Comparison of ENCODE assay signal across 2 cellular contexts in genomic region chr5:10018211-10018610, GRCh38.
TF ChIP-seq lines count a peak whose summit lies in the region.

No MANE protein-coding gene starts in this region.

TF ChIP-seq in SK-N-SH, 30 proteins besides CTCF, POLR2A, EP300 and RAD21:
- TF ChIP-seq ZBTB33 (IDR thresholded peaks at IDR 0.05; ENCODE audit: borderline replicate concordance, low read depth) (no peak), FOXJ3 (CRISPR knock-in tag; IDR thresholded peaks at IDR 0.05) (no peak)
- TF ChIP-seq, protein P1, sequence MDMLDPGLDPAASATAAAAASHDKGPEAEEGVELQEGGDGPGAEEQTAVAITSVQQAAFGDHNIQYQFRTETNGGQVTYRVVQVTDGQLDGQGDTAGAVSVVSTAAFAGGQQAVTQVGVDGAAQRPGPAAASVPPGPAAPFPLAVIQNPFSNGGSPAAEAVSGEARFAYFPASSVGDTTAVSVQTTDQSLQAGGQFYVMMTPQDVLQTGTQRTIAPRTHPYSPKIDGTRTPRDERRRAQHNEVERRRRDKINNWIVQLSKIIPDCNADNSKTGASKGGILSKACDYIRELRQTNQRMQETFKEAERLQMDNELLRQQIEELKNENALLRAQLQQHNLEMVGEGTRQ (IDR thresholded peaks at IDR 0.05; ENCODE audit: borderline replicate concordance, low read depth, low read length) = no peak

TF ChIP-seq in SK-N-SH treated with all-trans-retinoic acid at 6 μM for 48 hours, 23 proteins besides CTCF, POLR2A, EP300 and RAD21 (continued from another document):
- TF ChIP-seq CREB5 (CRISPR knock-in tag; IDR thresholded peaks at IDR 0.05; ENCODE audit: low read depth) (no peak), ARNTL (CRISPR knock-in tag; IDR thresholded peaks at IDR 0.05; ENCODE audit: borderline replicate concordance, low read depth) (no peak), ZC3H10 (CRISPR knock-in tag; IDR thresholded peaks at IDR 0.05) (no peak), CSDC2 (CRISPR knock-in tag; IDR thresholded peaks at IDR 0.05) (no peak), GLIS3 (CRISPR knock-in tag; IDR thresholded peaks at IDR 0.05) (no peak), ZNF565 (CRISPR knock-in tag; conservative IDR thresholded peaks at IDR 0.05; ENCODE audit: low read depth) (no peak)
